Comparison of ENCODE assay signal across 20 cellular contexts in the genomic region with DNA sequence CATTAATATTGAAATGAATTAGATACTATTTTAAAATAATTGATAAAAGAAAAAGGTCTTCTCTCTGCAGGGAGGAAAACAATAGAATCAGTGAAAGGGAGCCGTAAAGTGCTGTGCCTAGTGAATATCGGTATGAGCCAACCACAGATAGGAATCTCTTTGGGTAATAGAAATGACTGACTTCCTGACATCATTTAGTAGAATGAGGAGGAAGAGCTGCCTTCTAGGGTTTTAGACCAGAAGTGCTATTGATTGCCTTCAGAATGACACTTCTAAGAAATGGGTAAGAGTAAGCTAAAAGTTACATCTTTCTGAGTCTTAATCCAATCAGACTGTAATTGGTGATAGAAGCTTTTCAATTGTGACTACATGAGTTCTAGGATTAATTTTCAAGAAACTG.
"Had no signal": no experiment of that assay in that cellular context is flagged by ENCODE, and none has a peak within 500 bp of the region (broad histone marks: within the 10 kb centered on the region; RNA-seq: fewer than 3 reads in every experiment).

No MANE protein-coding gene starts in this region.

- H3K9me3 Mint-ChIP-seq: dendritic cell treated with granulocyte-macrophage colony-stimulating factor and Interleukin-4, amounts not matched to agents 40 ng/mL and 50 ng/mL, for 4 days; effector memory CD8-positive, alpha-beta T cell; immature natural killer cell; memory B cell; mesothelial cell of epicardium; natural killer cell; neural crest cell had no signal

- H3K36me3 Mint-ChIP-seq: immature natural killer cell, memory B cell, mesothelial cell of epicardium, natural killer cell had no signal

- H3K27me3 Mint-ChIP-seq: dendritic cell treated with granulocyte-macrophage colony-stimulating factor and Interleukin-4, amounts not matched to agents 40 ng/mL and 50 ng/mL, for 4 days; effector memory CD8-positive, alpha-beta T cell; memory B cell had no signal

- H3K4me3 Mint-ChIP-seq: dendritic cell treated with granulocyte-macrophage colony-stimulating factor and Interleukin-4, amounts not matched to agents 40 ng/mL and 50 ng/mL, for 4 days; effector memory CD8-positive, alpha-beta T cell; immature natural killer cell; memory B cell; mesothelial cell of epicardium; natural killer cell; neural crest cell had no signal

- DNase-seq: effector memory CD8-positive, alpha-beta T cell; gastrocnemius medialis; immature natural killer cell; left lung; lower lobe of right lung; natural killer cell; posterior cingulate gyrus; sigmoid colon; stimulated activated CD4-positive, alpha-beta T cell treated with anti-CD3 and anti-CD28 coated beads, Interleukin-12 subunit alpha, Interleukin-12 subunit beta, amount 100 ng/mL, for 4 hours; stimulated activated naive CD4-positive, alpha-beta T cell; stomach; trophoblast cell had no signal

- H3K27ac Mint-ChIP-seq: dendritic cell treated with granulocyte-macrophage colony-stimulating factor and Interleukin-4, amounts not matched to agents 40 ng/mL and 50 ng/mL, for 4 days; effector memory CD8-positive, alpha-beta T cell; immature natural killer cell; memory B cell; mesothelial cell of epicardium; natural killer cell had no signal

- H3K36me3 ChIP-seq: esophagus muscularis mucosa, gastrocnemius medialis, left lung, lower lobe of right lung, right atrium auricular region, sigmoid colon, stomach had no signal

- H3K4me1 Mint-ChIP-seq: memory B cell, neural crest cell had no signal

- ATAC-seq: effector memory CD8-positive, alpha-beta T cell; gastrocnemius medialis; left lung; lower lobe of right lung; natural killer cell had no signal

- H3K9me3 ChIP-seq: esophagus muscularis mucosa, gastrocnemius medialis, left lung, lower lobe of right lung, right atrium auricular region, sigmoid colon, stomach had no signal

- H3K27me3 ChIP-seq: esophagus muscularis mucosa, gastrocnemius medialis, left lung, right atrium auricular region, sigmoid colon, stomach had no signal

- H3K4me3 ChIP-seq: esophagus muscularis mucosa, gastrocnemius medialis, left lung, lower lobe of right lung, right atrium auricular region, sigmoid colon, skin epidermis, stomach had no signal

- H3K4me1 ChIP-seq: left lung, lower lobe of right lung had no signal

- H3K27ac ChIP-seq: epithelial cell of prostate, esophagus muscularis mucosa, gastrocnemius medialis, left lung, lower lobe of right lung, stomach had no signal
